In the genomic region with DNA sequence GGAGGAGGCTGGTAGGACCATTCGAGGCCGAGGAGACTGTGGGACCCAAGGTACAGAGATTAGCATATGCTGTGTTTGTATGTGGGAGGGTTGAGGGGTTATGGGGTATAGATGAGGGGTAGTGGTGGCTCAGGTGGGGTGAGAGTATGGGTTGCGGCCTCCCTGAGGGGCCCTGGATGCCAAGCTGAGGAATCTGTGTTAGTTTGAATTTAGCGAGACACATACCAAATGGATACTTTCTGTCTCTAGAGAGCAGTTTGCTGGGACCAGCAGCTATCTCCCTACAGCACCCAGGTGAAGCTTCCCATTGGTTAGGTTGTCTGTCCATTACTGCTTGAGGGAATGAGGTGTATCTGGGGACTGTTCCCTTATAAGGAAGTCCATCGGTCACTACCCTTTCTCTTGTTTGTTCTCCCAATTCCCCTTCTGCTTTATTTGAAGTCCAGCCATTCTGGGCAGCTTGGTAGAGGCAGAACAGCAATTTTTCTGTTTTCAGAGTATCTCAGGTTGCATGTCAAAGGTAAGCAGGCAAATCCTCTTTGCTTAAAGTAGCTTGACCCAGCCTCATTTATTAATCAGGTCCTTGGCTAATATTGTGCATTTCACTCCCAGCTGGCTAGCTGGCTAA, we compare ENCODE assay signal across 11 cellular contexts. TPM values are rescaled to one million over a fixed set of nuclear protein-coding genes. Genes with fewer than 3 reads are reported as not detected.
DNase-seq lines count a peak whose midpoint lies in the region; ATAC-seq and TF ChIP-seq lines count a peak whose summit lies in the region.
"Had no signal": no experiment of that assay in that cellular context is flagged by ENCODE, and none has a peak within 500 bp of the region (broad histone marks: within the 10 kb centered on the region; RNA-seq: fewer than 3 reads in every experiment).

No MANE protein-coding gene starts in this region.

- POLR2A ChIA-PET in CD4-positive, alpha-beta T cell (lab: Charles Lee), result interaction anchor here (1.9 kb wide), 1 partner anchor 15 kb away, joined by 5 read pairs; the partner anchor contains the start of gene CHMP4B

- peaks cover 84% of the 10 kb centered on the region for H3K4me1 ChIP-seq in psoas muscle

- intact Hi-C loops in CD4-positive, alpha-beta T cell (cut with DNase I, micrococcal nuclease), result no loop called here
- intact Hi-C loops in psoas muscle (cut with DNase I), result no loop called here

- H3K27ac ChIP-seq in CD4-positive, alpha-beta T cell (ENCODE audit: low read depth, low read length), result no peak overlapping the region
- H3K27ac ChIP-seq in coronary artery (peak overlapping the region; percentile 68 to 69), psoas muscle (no peak overlapping the region)

- H3K9me3 ChIP-seq in CD4-positive, alpha-beta T cell (ENCODE audit: control insufficient read depth, low read length), result no peaks in the 10 kb centered on the region
- H3K9me3 ChIP-seq in psoas muscle, result no peaks in the 10 kb centered on the region

- peak overlapping the region; percentile 26 for H3K27ac Mint-ChIP-seq in CD4-positive, alpha-beta T cell
- H3K27ac Mint-ChIP-seq in nephron, result peak overlapping the region in 2 of 3 experiments; percentile 45 to 90

- peaks cover 6% of the 10 kb centered on the region for H3K36me3 Mint-ChIP-seq in CD4-positive, alpha-beta T cell (ENCODE audit: low read depth)
- no peaks in the 10 kb centered on the region for H3K36me3 Mint-ChIP-seq in nephron (ENCODE audit: low read depth)

- H3K27me3 Mint-ChIP-seq in CD4-positive, alpha-beta T cell, result no peaks in the 10 kb centered on the region
- H3K27me3 Mint-ChIP-seq in nephron (ENCODE audit: low read depth), result no peaks in the 10 kb centered on the region

- no peaks in the 10 kb centered on the region for H3K36me3 ChIP-seq in psoas muscle (ENCODE audit: insufficient read depth in 1 of 2, low read depth in 1 of 2)

- no peak for ATAC-seq in CD4-positive, alpha-beta T cell (ENCODE audit: poor library complexity)
- ATAC-seq in psoas muscle, result no peak
- ATAC-seq in GM21447 (IDR thresholded peaks at IDR 0.05; ENCODE audit: unreplicated experiment), result no peak
- no peak for ATAC-seq in GM19328 (IDR thresholded peaks at IDR 0.05; ENCODE audit: unreplicated experiment)
- ATAC-seq: SK-N-SH treated with all-trans-retinoic acid at 6 μM for 48 hours had no signal

- CTCF ChIA-PET in CD4-positive, alpha-beta T cell (lab: Charles Lee), result interaction anchor here (1.1 kb wide), 1 partner anchor 286 kb away, joined by 3 read pairs; no protein-coding TSS in a partner anchor

- no peaks in the 10 kb centered on the region for H3K27me3 ChIP-seq in CD4-positive, alpha-beta T cell (ENCODE audit: control insufficient read depth, insufficient read depth, low read length)
- H3K27me3 ChIP-seq in psoas muscle (ENCODE audit: insufficient read depth in 3 of 3, low read length in 2 of 3), result no peaks in the 10 kb centered on the region

- no peak for TF ChIP-seq CTCF in CD4-positive, alpha-beta T cell (IDR thresholded peaks at IDR 0.05)
- no peak for TF ChIP-seq CTCF in coronary artery (IDR thresholded peaks at IDR 0.05)
- no peak for TF ChIP-seq CTCF in nephron (IDR thresholded peaks at IDR 0.05; ENCODE audit: unreplicated experiment in 3 of 3)
- TF ChIP-seq CTCF in psoas muscle (IDR thresholded peaks at IDR 0.05), result no peak

- no peaks in the 10 kb centered on the region for H3K9me3 Mint-ChIP-seq in CD4-positive, alpha-beta T cell
- no peaks in the 10 kb centered on the region for H3K9me3 Mint-ChIP-seq in nephron

- H3K4me1 Mint-ChIP-seq in CD4-positive, alpha-beta T cell (ENCODE audit: low read depth), result peaks cover 74% of the 10 kb centered on the region
- peaks cover 57% of the 10 kb centered on the region for H3K4me1 Mint-ChIP-seq in nephron

- H3K4me3 Mint-ChIP-seq in CD4-positive, alpha-beta T cell, result no peak overlapping the region
- no peak overlapping the region for H3K4me3 Mint-ChIP-seq in nephron

- H3K4me3 ChIP-seq in coronary artery, result no peak overlapping the region
- no peak overlapping the region for H3K4me3 ChIP-seq in psoas muscle

- no peak for DNase-seq in CD4-positive, alpha-beta T cell
- DNase-seq in NCI-H2196 (lab: John Stamatoyannopoulos, UW; ENCODE audit: unreplicated experiment) (peak; percentile 45), coronary artery (ENCODE audit: low spot score) (no peak), inferior parietal cortex (ENCODE audit: extremely low spot score) (no peak), psoas muscle (no peak)
- DNase-seq: C1 segment of cervical spinal cord, GOT3 had no signal

- WGBS in psoas muscle, 3 donors, result 76 to 87% (median 85%) methylated on average over 5 of the region's 5 CpGs

RNA-seq across cellular contexts. Expression of gene CHMP4B, which starts 15.2 kb away (rescaled TPM):
- total RNA-seq in CD4-positive, alpha-beta T cell, result 10 to 100 TPM; 44.2 to 49.3 TPM
- 100 to 1,000 TPM in 3 of 4 donors, 10 to 100 TPM in 1; 72.5 to 151 (median 119) TPM for total RNA-seq in psoas muscle
- polyA plus RNA-seq in psoas muscle, result 100 to 1,000 TPM; 165 to 267 (median 226) TPM

Comparison
In these comparisons a context has a peak if more than half of its experiments do, and no peak if none do; other contexts are left out.
1. H3K27ac ChIP-seq: peak in coronary artery (2 of 2); none in CD4-positive, alpha-beta T cell (single experiment) and psoas muscle (single experiment).